ENCODE assay signal across 1 cellular context in the genomic region with DNA sequence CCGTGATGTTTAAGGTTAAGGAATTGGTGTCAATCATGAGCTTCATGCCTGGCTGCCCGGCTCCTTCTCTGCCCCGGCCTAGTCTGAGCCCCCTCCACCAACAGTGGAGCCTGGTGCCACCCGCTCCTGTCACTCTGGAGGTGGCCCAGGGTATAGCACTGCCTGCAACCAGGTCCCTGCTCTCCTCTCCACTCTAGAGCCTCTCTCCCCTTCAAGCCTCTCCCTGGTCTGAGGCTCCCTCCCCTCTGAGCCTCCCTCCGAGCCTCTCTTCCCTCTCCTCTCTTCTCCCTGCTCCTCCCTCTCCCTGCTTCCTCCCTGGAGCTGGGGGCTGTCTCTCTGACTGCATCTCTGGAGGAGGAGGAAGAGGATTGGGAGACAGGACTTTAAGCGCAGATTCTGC.
TF ChIP-seq lines count a peak whose summit lies in the region.

No MANE protein-coding gene starts in this region.

TF ChIP-seq in neural cell, 6 proteins besides CTCF, POLR2A, EP300 and RAD21 (continued from another document):
- TF ChIP-seq REST (IDR thresholded peaks at IDR 0.05; ENCODE audit: borderline replicate concordance): no peak
- no peak for TF ChIP-seq EZH2 (IDR thresholded peaks at IDR 0.05; ENCODE audit: borderline replicate concordance, insufficient read depth, low read length, poor library complexity, severe bottlenecking)
- TF ChIP-seq TAF1 (IDR thresholded peaks at IDR 0.05; ENCODE audit: low read depth): no peak
- TF ChIP-seq POLR2AphosphoS5 (IDR thresholded peaks at IDR 0.05): no peak
